ENCODE assay signal across 9 cellular contexts in the genomic region with DNA sequence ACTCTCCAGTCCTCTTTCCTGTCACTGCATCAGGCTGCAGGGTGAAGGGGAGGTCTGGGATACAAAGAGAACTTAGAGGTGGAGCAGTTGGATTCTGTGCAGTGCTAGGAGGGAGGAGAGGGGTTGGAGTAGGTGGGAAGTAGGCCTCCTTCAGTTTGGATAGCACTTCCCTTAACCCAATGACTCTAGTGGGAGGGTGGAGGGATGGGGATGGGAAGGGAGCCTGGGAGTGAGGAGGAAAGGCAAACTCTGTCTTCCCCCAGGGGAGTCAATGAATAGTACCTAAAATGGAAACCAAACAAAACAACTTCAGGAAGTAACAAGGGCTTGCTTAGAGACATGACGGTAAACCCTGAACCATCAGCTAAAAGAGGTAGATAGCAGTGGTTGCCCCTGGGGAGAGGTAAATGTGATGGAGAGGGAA. TPM values are rescaled to one million over a fixed set of nuclear protein-coding genes. Genes with fewer than 3 reads are reported as not detected.
DNase-seq lines count a peak whose midpoint lies in the region; ATAC-seq and TF ChIP-seq lines count a peak whose summit lies in the region.
"Had no signal": no experiment of that assay in that cellular context is flagged by ENCODE, and none has a peak within 500 bp of the region (broad histone marks: within the 10 kb centered on the region; RNA-seq: fewer than 3 reads in every experiment).

No MANE protein-coding gene starts in this region.

- H3K9me3 ChIP-seq in left lung = no peaks in the 10 kb centered on the region

- H3K36me3 ChIP-seq in left lung = peaks cover 0 to 31% of the 10 kb centered on the region in 2 donors

- H3K4me1 ChIP-seq in left lung = peaks cover 29 to 84% of the 10 kb centered on the region in 2 donors

- intact Hi-C loops in left lung (cut with DNase I) = no loop called here

- H3K27me3 ChIP-seq in left lung = no peaks in the 10 kb centered on the region

- ATAC-seq in left lung (peak; percentile 31), HG02763 (IDR thresholded peaks at IDR 0.05; ENCODE audit: unreplicated experiment) (no peak)

- peak overlapping the region; percentile 75 to 79 for H3K27ac ChIP-seq in left lung

- H3K4me3 ChIP-seq in cardiac fibroblast (replicated peaks in 1 of 2; ENCODE audit: low read depth in 2 of 2, low read length in 2 of 2) = no peak overlapping the region
- H3K4me3 ChIP-seq in left lung = peak overlapping the region; percentile 41 to 54

- DNase-seq in NCI-H748 (lab: John Stamatoyannopoulos, UW; ENCODE audit: unreplicated experiment) = peak; percentile 47
- no peak for DNase-seq in NCI-H748 treated with DMSO at 0.1 percent for 48 hours (lab: John Stamatoyannopoulos, UW)
- peak; percentile 68 to 85 for DNase-seq in cardiac fibroblast (ENCODE audit: low read depth in 2 of 2)
- DNase-seq in left lung = no peak
- DNase-seq in superior temporal gyrus (ENCODE audit: extremely low spot score) = peak; percentile 46
- DNase-seq in NCI-H526 treated with DMSO at 0.1 percent for 48 hours (lab: John Stamatoyannopoulos, UW) = no peak
- DNase-seq in C1 segment of cervical spinal cord (lab: John Stamatoyannopoulos, UW) = no peak
- DNase-seq: activated naive CD4-positive, alpha-beta T cell treated with Interleukin-2 at 50 U/mL for 16 hours had no signal

- TF ChIP-seq CTCF in cardiac fibroblast (IDR thresholded peaks at IDR 0.05; ENCODE audit: low read depth, low read length) = no peak
- TF ChIP-seq CTCF in left lung (IDR thresholded peaks at IDR 0.05) = no peak

RNA-seq across cellular contexts. Expression of gene GSN, which starts 30.7 kb away (rescaled TPM):
- total RNA-seq in left lung = 100 to 1,000 TPM; 395 to 485 TPM

Comparison
In these comparisons a context has a peak if more than half of its experiments do, and no peak if none do; other contexts are left out.
1. DNase-seq: peak in NCI-H748 (single experiment), cardiac fibroblast (2 of 2) and superior temporal gyrus (single experiment); none in NCI-H748 treated with DMSO at 0.1 percent for 48 hours (single experiment), left lung (0 of 2), NCI-H526 treated with DMSO at 0.1 percent for 48 hours (single experiment) and C1 segment of cervical spinal cord (0 of 14).
2. H3K4me3 ChIP-seq: peak in left lung (2 of 2); none in cardiac fibroblast (0 of 2).